Comparison of ENCODE assay signal across 9 cellular contexts in genomic region chr16:51151435-51151950, GRCh38. TPM values are rescaled to one million over a fixed set of nuclear protein-coding genes. Genes with fewer than 3 reads are reported as not detected.
DNase-seq lines count a peak whose midpoint lies in the region; ATAC-seq and TF ChIP-seq lines count a peak whose summit lies in the region.
"Had no signal": no experiment of that assay in that cellular context is flagged by ENCODE, and none has a peak within 500 bp of the region (broad histone marks: within the 10 kb centered on the region; RNA-seq: fewer than 3 reads in every experiment).

No MANE protein-coding gene starts in this region.

- H3K9me3 ChIP-seq in esophagus muscularis mucosa = no peaks in the 10 kb centered on the region

- no peaks in the 10 kb centered on the region for H3K36me3 Mint-ChIP-seq in nephron (ENCODE audit: low read depth)
- H3K36me3 Mint-ChIP-seq: activated naive CD4-positive, alpha-beta T cell treated with anti-CD3 and anti-CD28 coated beads, Interleukin-2, amount 50 U/mL, for 24 hours had no signal

- TF ChIP-seq POLR2A in esophagus muscularis mucosa (IDR thresholded peaks at IDR 0.05; ENCODE audit: low read depth) = no peak

- peaks cover 7 to 95% (median 65%) of the 10 kb centered on the region in 4 donors for H3K27me3 ChIP-seq in esophagus muscularis mucosa

- intact Hi-C loops in esophagus muscularis mucosa (cut with DNase I) = no loop called here

- ATAC-seq in GM21576 (IDR thresholded peaks at IDR 0.05; ENCODE audit: unreplicated experiment) (no peak), GM21737 (IDR thresholded peaks at IDR 0.05; ENCODE audit: unreplicated experiment) (no peak), HG03108 (IDR thresholded peaks at IDR 0.05; ENCODE audit: unreplicated experiment) (no peak)

- no peaks in the 10 kb centered on the region for H3K36me3 ChIP-seq in esophagus muscularis mucosa

- TF ChIP-seq CTCF in esophagus muscularis mucosa (IDR thresholded peaks at IDR 0.05) (no peak), nephron (IDR thresholded peaks at IDR 0.05; ENCODE audit: unreplicated experiment in 3 of 3) (no peak)

- DNase-seq in COR-L47 (lab: John Stamatoyannopoulos, UW) = peak; percentile 78
- peak; percentile 23 for DNase-seq in NCI-H2196 treated with DMSO at 0.1 percent for 48 hours (lab: John Stamatoyannopoulos, UW; ENCODE audit: unreplicated experiment)
- no peak for DNase-seq in esophagus muscularis mucosa (ENCODE audit: extremely low spot score)
- DNase-seq in stimulated activated CD4-positive, alpha-beta T cell treated with anti-CD3 and anti-CD28 coated beads, Interleukin-4, amount 100 ng/mL, for 4 hours = no peak

- peaks cover 89% of the 10 kb centered on the region for H3K27me3 Mint-ChIP-seq in nephron (ENCODE audit: low read depth)

- no peak overlapping the region for H3K27ac ChIP-seq in esophagus muscularis mucosa (replicated peaks in 1 of 4)

- peaks cover 22 to 63% (median 55%) of the 10 kb centered on the region in 4 donors for H3K4me1 ChIP-seq in esophagus muscularis mucosa

- no peak for TF ChIP-seq EP300 in esophagus muscularis mucosa (IDR thresholded peaks at IDR 0.05)

- H3K4me1 Mint-ChIP-seq in nephron = peaks cover 29% of the 10 kb centered on the region

- H3K9me3 Mint-ChIP-seq in nephron = no peaks in the 10 kb centered on the region
- H3K9me3 Mint-ChIP-seq: activated naive CD4-positive, alpha-beta T cell treated with anti-CD3 and anti-CD28 coated beads, Interleukin-2, amount 50 U/mL, for 24 hours had no signal

- H3K4me3 Mint-ChIP-seq in nephron = peak overlapping the region; percentile 91 to 93 (median 92)
- H3K4me3 Mint-ChIP-seq: activated naive CD4-positive, alpha-beta T cell treated with anti-CD3 and anti-CD28 coated beads, Interleukin-2, amount 50 U/mL, for 24 hours had no signal

- H3K4me3 ChIP-seq in esophagus muscularis mucosa = peak overlapping the region; percentile 51 to 57 (median 52)

- WGBS in esophagus muscularis mucosa = 2% methylated on average over 43 of the region's 60 CpGs

- peak overlapping the region; percentile 75 to 97 (median 87) for H3K27ac Mint-ChIP-seq in nephron
- H3K27ac Mint-ChIP-seq: activated naive CD4-positive, alpha-beta T cell treated with anti-CD3 and anti-CD28 coated beads, Interleukin-2, amount 50 U/mL, for 24 hours had no signal

RNA-seq across cellular contexts. Expression of gene SALL1, which starts 0.4 kb away (rescaled TPM):
- total RNA-seq in esophagus muscularis mucosa = not detected

Comparison
In these comparisons a context has a peak if more than half of its experiments do, and no peak if none do; other contexts are left out.
1. DNase-seq: peak in COR-L47 (single experiment) and NCI-H2196 treated with DMSO at 0.1 percent for 48 hours (single experiment); none in esophagus muscularis mucosa (single experiment) and stimulated activated CD4-positive, alpha-beta T cell treated with anti-CD3 and anti-CD28 coated beads, Interleukin-4, amount 100 ng/mL, for 4 hours (0 of 2).